8 cellular contexts compared by ENCODE assay signal in genomic region chr17:55089955-55090573, GRCh38.
DNase-seq lines count a peak whose midpoint lies in the region; ATAC-seq and TF ChIP-seq lines count a peak whose summit lies in the region.

No MANE protein-coding gene starts in this region.

- H3K4me1 ChIP-seq in PC-3 (ENCODE audit: insufficient read depth, low read length): peaks cover 29% of the 10 kb centered on the region

- TF ChIP-seq CTCF in PC-3 (conservative IDR thresholded peaks at IDR 0.05; ENCODE audit: low read depth, low read length): no peak
- TF ChIP-seq CTCF in cardiac fibroblast (IDR thresholded peaks at IDR 0.05; ENCODE audit: low read depth, low read length): no peak

- H3K9ac ChIP-seq in PC-3 (ENCODE audit: low read length): peak overlapping the region; percentile 20

- CTCF ChIA-PET in PC-3 (lab: Charles Lee): no interaction called here

- no peak overlapping the region for H3K4me3 ChIP-seq in PC-3 (ENCODE audit: low read length)
- no peak overlapping the region for H3K4me3 ChIP-seq in cardiac fibroblast (replicated peaks in 1 of 2; ENCODE audit: low read depth in 2 of 2, low read length in 2 of 2)

- no peaks in the 10 kb centered on the region for H3K79me2 ChIP-seq in PC-3 (ENCODE audit: low read length)

- peak; percentile 65 for DNase-seq in activated naive CD4-positive, alpha-beta T cell treated with Interleukin-2 at 50 U/mL for 16 hours
- DNase-seq in activated naive CD4-positive, alpha-beta T cell treated with anti-CD3 and anti-CD28 coated beads, Interleukin-2, amount 50 U/mL, for 16 hours: no peak
- peak; percentile 82 for DNase-seq in PC-3
- peak; percentile 25 to 55 for DNase-seq in cardiac fibroblast (ENCODE audit: low read depth in 2 of 2)
- DNase-seq in stimulated activated CD4-positive, alpha-beta T cell treated with anti-CD3 and anti-CD28 coated beads, TNF-alpha, amount 100 ng/mL, for 1 hour (ENCODE audit: low read depth in 3 of 3, low spot score in 1 of 3): peak in 2 of 3 donors; percentile 5 to 24
- DNase-seq in Right ventricle myocardium superior: no peak
- DNase-seq in amygdala (lab: John Stamatoyannopoulos, UW): no peak

- H3K4me2 ChIP-seq in PC-3 (ENCODE audit: low read length): peak overlapping the region; percentile 41

- H3K27me3 ChIP-seq in PC-3 (ENCODE audit: low read length): no peaks in the 10 kb centered on the region

- no peaks in the 10 kb centered on the region for H3K9me2 ChIP-seq in PC-3 (replicated peaks; ENCODE audit: low read length)

- intact Hi-C loops in PC-3 (cut with micrococcal nuclease) (loop anchor here (2.0 kb wide), 1 partner anchor 33 kb away; no protein-coding TSS in a partner anchor), Right ventricle myocardium superior (cut with DNase I) (no loop called here)

- H3K36me3 ChIP-seq in PC-3 (ENCODE audit: low read depth, low read length): no peaks in the 10 kb centered on the region

- ATAC-seq in HG02981 (IDR thresholded peaks at IDR 0.05; ENCODE audit: unreplicated experiment) (peak; percentile 99), PC-3 (peak; percentile 86), Right ventricle myocardium superior (ENCODE audit: poor library complexity) (no peak)

- H3F3A ChIP-seq in PC-3 (ENCODE audit: low read length, unreplicated experiment): no peaks in the 10 kb centered on the region

- peak overlapping the region; percentile 65 for H3K27ac ChIP-seq in PC-3 (ENCODE audit: low read length)

- H2AFZ ChIP-seq in PC-3 (ENCODE audit: low read length): peak overlapping the region; percentile 27; the same call in 1 of the 2 replicates

- no peaks in the 10 kb centered on the region for H3K9me3 ChIP-seq in PC-3 (ENCODE audit: low read length)

- no TSS peak for BruUV-seq in PC-3 (replicated peaks; lab: Mats Ljungman, UMichigan)

- POLR2A ChIA-PET in PC-3 (lab: Charles Lee; ENCODE audit: unreplicated experiment): interaction anchor here (0.6 kb wide), 1 partner anchor 75 kb away, joined by 3 read pairs; no protein-coding TSS in a partner anchor

- H4K20me1 ChIP-seq in PC-3 (ENCODE audit: low read length): no peaks in the 10 kb centered on the region

Comparison
In these comparisons a context has a peak if more than half of its experiments do, and no peak if none do; other contexts are left out.
1. DNase-seq: peak in activated naive CD4-positive, alpha-beta T cell treated with Interleukin-2 at 50 U/mL for 16 hours (single experiment), PC-3 (single experiment), cardiac fibroblast (2 of 2) and stimulated activated CD4-positive, alpha-beta T cell treated with anti-CD3 and anti-CD28 coated beads, TNF-alpha, amount 100 ng/mL, for 1 hour (2 of 3); none in activated naive CD4-positive, alpha-beta T cell treated with anti-CD3 and anti-CD28 coated beads, Interleukin-2, amount 50 U/mL, for 16 hours (single experiment), Right ventricle myocardium superior (single experiment) and amygdala (0 of 56).